ENCODE assay signal across 29 cellular contexts in genomic region chr17:65305116-65305515, GRCh38.
"Had no signal": no experiment of that assay in that cellular context is flagged by ENCODE, and none has a peak within 500 bp of the region (broad histone marks: within the 10 kb centered on the region; RNA-seq: fewer than 3 reads in every experiment).

No MANE protein-coding gene starts in this region.

- ATAC-seq: activated CD8-positive, alpha-beta T cell treated with anti-CD3 and anti-CD28 coated beads for 36 hours; activated naive CD8-positive, alpha-beta T cell treated with anti-CD3 and anti-CD28 coated beads, Interleukin-2, amount 50 U/mL, for 24 hours; activated T-cell treated with anti-CD3 and anti-CD28 coated beads, Interleukin-2, amount 50 U/mL, for 4 hours; activated T-cell treated with anti-CD3 and anti-CD28 coated beads, Interleukin-2, amount 50 U/mL, for 72 hours; activated T-helper 17 cell treated with anti-CD3 and anti-CD28 coated beads, Interleukin-2, amount 50 U/mL, for 72 hours had no signal

- H3K36me3 ChIP-seq: ascending aorta, cardiac muscle cell had no signal

- DNase-seq: activated B cell treated with CpG ODN at 0.5 μM for 24 hours; activated CD4-positive, alpha-beta memory T cell treated with anti-CD3 and anti-CD28 coated beads for 36 hours; activated CD4-positive, alpha-beta T cell treated with anti-CD3 and anti-CD28 coated beads for 4 hours; activated CD4-positive, alpha-beta T cell treated with anti-CD3 and anti-CD28 coated beads, Interleukin-2, amount 10 ng/mL, durations not matched to agents 24 days and 14 days; activated CD4-positive, alpha-beta T cell treated with anti-CD3 and anti-CD28 coated beads, Interleukin-2, amount 50 U/mL, for 1 hour; activated CD4-positive, alpha-beta T cell treated with anti-CD3 and anti-CD28 coated beads, Interleukin-2, amount 50 U/mL, for 4 hours; activated CD4-positive, CD25-positive, alpha-beta regulatory T cell treated with anti-CD3 and anti-CD28 coated beads, Interleukin-2, amount 50 U/mL, for 72 hours; activated CD8-positive, alpha-beta memory T cell treated with anti-CD3 and anti-CD28 coated beads, Interleukin-2, amount 50 U/mL, for 4 hours; activated CD8-positive, alpha-beta T cell treated with anti-CD3 and anti-CD28 coated beads for 36 hours; activated effector memory CD4-positive, alpha-beta T cell treated with anti-CD3 and anti-CD28 coated beads, Interleukin-2, amount 50 U/mL, for 16 hours; activated gamma-delta T cell treated with Interleukin-2 at 50 U/mL for 16 hours; activated naive CD4-positive, alpha-beta T cell; activated naive CD4-positive, alpha-beta T cell treated with anti-CD3 and anti-CD28 coated beads, Interleukin-2, amount 10 ng/mL, durations not matched to agents 7 days and 5 days; activated naive CD8-positive, alpha-beta T cell treated with anti-CD3 and anti-CD28 coated beads, Interleukin-2, amount 10 ng/mL, durations not matched to agents 7 days and 5 days; activated naive CD8-positive, alpha-beta T cell treated with anti-CD3 and anti-CD28 coated beads, Interleukin-2, amount 50 U/mL, for 24 hours; activated T-cell treated with anti-CD3 and anti-CD28 coated beads for 4 hours; activated T-cell treated with anti-CD3 and anti-CD28 coated beads, Interleukin-2, amount 50 U/mL, for 1 hour; activated T-cell treated with anti-CD3 and anti-CD28 coated beads, Interleukin-2, amount 50 U/mL, for 4 hours; activated T-cell treated with anti-CD3 and anti-CD28 coated beads, Interleukin-2, amount 50 U/mL, for 72 hours; anterior cingulate cortex; caudate nucleus; cerebellar nuclear complex; T-helper 1 cell; T-helper 2 cell; T-helper 9 cell had no signal

- H3K4me3 ChIP-seq: ascending aorta, cardiac muscle cell had no signal

- H3K9me3 ChIP-seq: ascending aorta had no signal

- H3K27me3 ChIP-seq: ascending aorta, cardiac muscle cell had no signal

- H3K4me1 ChIP-seq: ascending aorta had no signal

- H3K27ac ChIP-seq: ascending aorta, cardiac muscle cell, VCaP had no signal
